ENCODE assay signal across 22 cellular contexts in genomic region chr12:119839201-119839600, GRCh38. TPM values are rescaled to one million over a fixed set of nuclear protein-coding genes. Genes with fewer than 3 reads are reported as not detected.
A peak's percentile ranks its signal among the peaks of the same experiment; 100 is the strongest.
DNase-seq lines count a peak whose midpoint lies in the region; ATAC-seq, FAIRE-seq and TF ChIP-seq lines count a peak whose summit lies in the region.
"Had no signal": no experiment of that assay in that cellular context is flagged by ENCODE, and none has a peak within 500 bp of the region (broad histone marks: within the 10 kb centered on the region; RNA-seq: fewer than 3 reads in every experiment).

No MANE protein-coding gene starts in this region.

- H2BK20ac ChIP-seq in IMR-90 (ENCODE audit: low read depth, low read length) = no peak overlapping the region

- no peak overlapping the region for H2AK5ac ChIP-seq in IMR-90 (ENCODE audit: low read depth, low read length)

- H3K27ac Mint-ChIP-seq in endodermal cell (no peak overlapping the region), HFFc6 (no peak overlapping the region)
- H3K27ac Mint-ChIP-seq: CD4-positive, alpha-beta T cell; CD8-positive, alpha-beta memory T cell had no signal

- H3K4me2 ChIP-seq in A549 = no peak overlapping the region
- H3K4me2 ChIP-seq in IMR-90 (ENCODE audit: low read depth, low read length) = no peak overlapping the region

- H3K79me1 ChIP-seq in IMR-90 (ENCODE audit: low read depth in 1 of 2, low read length in 2 of 2) = peaks cover 30 to 66% of the 10 kb centered on the region in 2 experiments

- no peak for TF ChIP-seq EP300 in A549 (IDR thresholded peaks at IDR 0.05)

- H3K9me3 ChIP-seq in A549 = peaks cover 2% of the 10 kb centered on the region; the same call in 1 of the 3 replicates
- H3K9me3 ChIP-seq in IMR-90 (ENCODE audit: control insufficient read depth, insufficient read depth, low read length) = no peaks in the 10 kb centered on the region
- no peaks in the 10 kb centered on the region for H3K9me3 ChIP-seq in endodermal cell (ENCODE audit: control insufficient read depth, low read length)
- no peaks in the 10 kb centered on the region for H3K9me3 ChIP-seq in WERI-Rb-1 (ENCODE audit: severe bottlenecking)
- H3K9me3 ChIP-seq: BE2C, HAP-1 had no signal

- FAIRE-seq in A549 (lab: Jason Lieb, UNC) = no peak
- FAIRE-seq: A204.1, GM12891, H54 had no signal

- H3K4me1 Mint-ChIP-seq in endodermal cell = peaks cover 14% of the 10 kb centered on the region
- peaks cover 22% of the 10 kb centered on the region for H3K4me1 Mint-ChIP-seq in HFFc6 (ENCODE audit: low read depth)
- H3K4me1 Mint-ChIP-seq: CD8-positive, alpha-beta memory T cell had no signal

- H3K4me3 Mint-ChIP-seq in endodermal cell (no peak overlapping the region), HFFc6 (no peak overlapping the region)
- H3K4me3 Mint-ChIP-seq: CD14-positive monocyte; CD4-positive, alpha-beta T cell; CD8-positive, alpha-beta memory T cell had no signal

- DNase-seq in A549 (ENCODE audit: low read depth in 1 of 2, low spot score in 1 of 2) (no peak), IMR-90 (no peak), endodermal cell (no peak), HFFc6 (no peak), WERI-Rb-1 (no peak), inferior parietal cortex (ENCODE audit: extremely low spot score) (no peak)
- DNase-seq: ACHN; AML-193; BE2C; Calu3; CD4-positive, alpha-beta T cell; CD8-positive, alpha-beta memory T cell; DMS53; DMS79 treated with DMSO at 0.1 percent for 48 hours; GF-D8; GOT3 had no signal

- in situ Hi-C loops in IMR-90 (cut with MboI; ENCODE audit: low sequenced_read_pairs) = no loop called here

- no peaks in the 10 kb centered on the region for H4K20me1 ChIP-seq in IMR-90 (ENCODE audit: insufficient read depth, low read length)

- no peak overlapping the region for H3K4ac ChIP-seq in IMR-90 (ENCODE audit: low read depth, low read length)

- H3K9me3 Mint-ChIP-seq in endodermal cell = no peaks in the 10 kb centered on the region
- no peaks in the 10 kb centered on the region for H3K9me3 Mint-ChIP-seq in HFFc6
- H3K9me3 Mint-ChIP-seq: CD4-positive, alpha-beta T cell had no signal

- CTCF ChIA-PET in A549 (lab: Yijun Ruan, JAX) = interaction anchor here (0.6 kb wide), 1 partner anchor 528 kb away, joined by 3 read pairs; no protein-coding TSS in a partner anchor
- CTCF ChIA-PET in IMR-90 (lab: Yijun Ruan, JAX) = no interaction called here

- intact Hi-C loops in IMR-90 (cut with micrococcal nuclease) = no loop called here

- H4K8ac ChIP-seq in IMR-90 (ENCODE audit: low read depth in 2 of 2, low read length in 2 of 2) = no peak overlapping the region

- H3K36me3 ChIP-seq in IMR-90 (ENCODE audit: control insufficient read depth, insufficient read depth, low read length) (no peaks in the 10 kb centered on the region; the same call in 1 of the 2 replicates), endodermal cell (ENCODE audit: control insufficient read depth, insufficient read depth, low read length) (peaks cover 47% of the 10 kb centered on the region), WERI-Rb-1 (peaks cover 49% of the 10 kb centered on the region)

- no peak overlapping the region for H2BK5ac ChIP-seq in IMR-90 (ENCODE audit: low read depth, low read length, poor library complexity, severe bottlenecking)

- TF ChIP-seq CTCF in A549 (IDR thresholded peaks at IDR 0.05) (no peak), IMR-90 (conservative IDR thresholded peaks at IDR 0.05; ENCODE audit: low read depth, low read length) (no peak), endodermal cell (conservative IDR thresholded peaks at IDR 0.05) (no peak), HFFc6 (IDR thresholded peaks at IDR 0.05) (no peak), WERI-Rb-1 (IDR thresholded peaks at IDR 0.05; ENCODE audit: low read depth, low read length) (no peak)

- H3K4me3 ChIP-seq in A549 = no peak overlapping the region
- H3K4me3 ChIP-seq in IMR-90 (ENCODE audit: insufficient read depth, low read depth, low read length) = no peak overlapping the region
- no peak overlapping the region for H3K4me3 ChIP-seq in endodermal cell (ENCODE audit: low read length)
- no peak overlapping the region for H3K4me3 ChIP-seq in WERI-Rb-1 (ENCODE audit: low read depth, low read length)
- H3K4me3 ChIP-seq: BLaER1 treated with 17β-estradiol and CSF1 and Interleukin-3, amounts not matched to agents 10 nM and 100 nM; HAP-1 had no signal

- H2BK15ac ChIP-seq in IMR-90 (ENCODE audit: low read depth, low read length) = no peak overlapping the region

- no peak overlapping the region for H3K27ac ChIP-seq in A549
- H3K27ac ChIP-seq in IMR-90 (ENCODE audit: insufficient read depth, low read length) = no peak overlapping the region
- H3K27ac ChIP-seq in endodermal cell (ENCODE audit: low read depth, low read length) = peak overlapping the region; percentile 36
- H3K27ac ChIP-seq in WERI-Rb-1 = no peak overlapping the region

- H3K27me3 Mint-ChIP-seq in endodermal cell (ENCODE audit: insufficient read depth) = no peaks in the 10 kb centered on the region
- no peaks in the 10 kb centered on the region for H3K27me3 Mint-ChIP-seq in HFFc6 (ENCODE audit: insufficient read depth)
- H3K27me3 Mint-ChIP-seq: CD4-positive, alpha-beta T cell; CD8-positive, alpha-beta memory T cell had no signal

- H3K27me3 ChIP-seq in IMR-90 (ENCODE audit: control insufficient read depth, insufficient read depth, low read length) = no peaks in the 10 kb centered on the region
- H3K27me3 ChIP-seq in endodermal cell (ENCODE audit: control insufficient read depth, insufficient read depth, low read length, poor library complexity, severe bottlenecking) = no peaks in the 10 kb centered on the region
- H3K27me3 ChIP-seq in WERI-Rb-1 (ENCODE audit: insufficient read depth, low read depth, severe bottlenecking) = no peaks in the 10 kb centered on the region
- H3K27me3 ChIP-seq: BE2C; BLaER1 treated with 17β-estradiol and CSF1 and Interleukin-3, amounts not matched to agents 10 nM and 100 nM had no signal

- POLR2A ChIA-PET in A549 (lab: Yijun Ruan, JAX) (no interaction called here), IMR-90 (lab: Charles Lee; ENCODE audit: unreplicated experiment) (no interaction called here)

- no peak overlapping the region for H2AK9ac ChIP-seq in IMR-90 (replicated peaks; ENCODE audit: low read depth, low read length, poor library complexity)

- H2BK120ac ChIP-seq in IMR-90 (ENCODE audit: low read depth, low read length) = no peak overlapping the region

- no peak overlapping the region for H3K56ac ChIP-seq in IMR-90 (ENCODE audit: extremely low read depth, insufficient read depth, low read length)

- ATAC-seq in A549 = no peak
- ATAC-seq in IMR-90 (ENCODE audit: low read depth) = no peak

- TF ChIP-seq RAD21 in A549 (conservative IDR thresholded peaks at IDR 0.05 in 1 of 2, IDR thresholded peaks at IDR 0.05 in 1 of 2) (no peak), IMR-90 (IDR thresholded peaks at IDR 0.05; ENCODE audit: low read length) (no peak)

- WGBS in A549 (ENCODE audit: missing lambda C conversion rate) = 93% methylated on average over 11 of the region's 11 CpGs
- 97% methylated on average over 5 of the region's 11 CpGs; no CpG with 5 or more reads in 1 of the 2 experiments for WGBS in IMR-90 (ENCODE audit: extremely low coverage in 2 of 2, insufficient read length in 1 of 2), 2 experiments
- WGBS in endodermal cell (ENCODE audit: insufficient coverage in 1 of 2, insufficient read length in 1 of 2), 2 experiments = 93 to 94% methylated on average over 9 to 11 of the region's 11 CpGs

- no peak overlapping the region for H3K18ac ChIP-seq in IMR-90 (ENCODE audit: low read depth, low read length)

- H3K23ac ChIP-seq in IMR-90 (ENCODE audit: low read depth, low read length) = no peak overlapping the region

- no peak for TF ChIP-seq POLR2A in A549 (IDR thresholded peaks at IDR 0.05; ENCODE audit: low read length)
- TF ChIP-seq POLR2A in IMR-90 (IDR thresholded peaks at IDR 0.05; ENCODE audit: low read depth, low read length) = no peak

- 0 out of 2 replicates have a peak, but pooled peaks cover 5% of the 10 kb centered on the region for H3K9me1 ChIP-seq in IMR-90 (ENCODE audit: insufficient read depth, low read length)

- dilution Hi-C loops in IMR-90 (cut with HindIII; ENCODE audit: low sequenced_read_pairs, unreplicated experiment) = no loop called here

- H2AFZ ChIP-seq in IMR-90 (replicated peaks; ENCODE audit: low read length, poor library complexity) = no peak overlapping the region

- H4K5ac ChIP-seq in IMR-90 (ENCODE audit: low read depth, low read length) = no peak overlapping the region

- H3K4me1 ChIP-seq in A549 = no peaks in the 10 kb centered on the region
- H3K4me1 ChIP-seq in IMR-90 (ENCODE audit: control insufficient read depth, insufficient read depth, low read length) = no peaks in the 10 kb centered on the region
- no peaks in the 10 kb centered on the region for H3K4me1 ChIP-seq in endodermal cell (ENCODE audit: control insufficient read depth, insufficient read depth, low read length)
- H3K4me1 ChIP-seq: BE2C had no signal

- H3K14ac ChIP-seq in IMR-90 (replicated peaks; ENCODE audit: low read depth, low read length) = no peak overlapping the region

- no peak overlapping the region for H3K9ac ChIP-seq in IMR-90 (ENCODE audit: low read depth, low read length)
- H3K9ac ChIP-seq in endodermal cell (ENCODE audit: extremely low read depth, low read length, poor library complexity, severe bottlenecking) = no peak overlapping the region
- H3K9ac ChIP-seq: BLaER1 treated with 17β-estradiol and CSF1 and Interleukin-3, amounts not matched to agents 10 nM and 100 nM had no signal

- no peak overlapping the region for H4K91ac ChIP-seq in IMR-90 (ENCODE audit: insufficient read depth, low read depth, low read length)

- BruUV-seq in IMR-90 (replicated peaks; lab: Mats Ljungman, UMichigan) = no TSS peak

- H3K36me3 Mint-ChIP-seq in endodermal cell (ENCODE audit: low read depth) (peaks cover 41% of the 10 kb centered on the region), HFFc6 (ENCODE audit: low read depth) (peaks cover 33% of the 10 kb centered on the region)

TF ChIP-seq in A549, 52 proteins besides CTCF, POLR2A, EP300 and RAD21 (continues in another document):
- no peak for TF ChIP-seq CHD4 (IDR thresholded peaks at IDR 0.05; ENCODE audit: borderline replicate concordance)

TF ChIP-seq in IMR-90, 13 proteins besides CTCF, POLR2A, EP300 and RAD21 (continues in another document):
- peak; percentile 17; the same call in 1 of the 2 replicates for TF ChIP-seq MAFK (IDR thresholded peaks at IDR 0.05; ENCODE audit: low read depth, low read length)

RNA-seq across cellular contexts. Expression of gene CIT, which starts 37.9 kb away (rescaled TPM):
- polyA plus RNA-seq in A549 (2011; rRNA removed) (23.9 and 25.4 TPM in 2 replicates), A549 (2017; fragmentation: RNase III; extraction: RNeasy Plus Mini Kit Qiagen cat#74134 plus additional on column Dnase treatment) (10.1 to 12.6 TPM (median 12.5 TPM) in 3 replicates), IMR-90 (2012; rRNA removed) (13.1 and 13.2 TPM in 2 replicates)
- 15.0 and 17.8 TPM in 2 replicates for polyA plus RNA-seq in A549 (2012; cell fraction: cytosol; rRNA removed)
- 65.9 and 71.3 TPM in 2 replicates for polyA plus RNA-seq in A549 (2012; cell fraction: nucleus; rRNA removed)
- 50.1 and 62.5 TPM in 2 replicates for polyA minus RNA-seq in A549 (2011; rRNA and poly(A)+ RNA removed)
- total RNA-seq in IMR-90 (2012; rRNA removed) (21.0 and 23.1 TPM in 2 replicates), endodermal cell (10 to 100 TPM; 57.3 to 79.1 TPM)
- polyA plus RNA-seq in IMR-90 (2012; cell fraction: cytosol; rRNA removed) = 4.5 and 5.6 TPM in 2 replicates
- polyA plus RNA-seq in IMR-90 (2012; cell fraction: nucleus; rRNA removed; ENCODE audit: low replicate concordance) = 23.8 and 35.4 TPM in 2 replicates
- polyA plus RNA-seq in endodermal cell (2013, experiment 1 of 2) = 38.3 TPM
- polyA plus RNA-seq in endodermal cell (2013, experiment 2 of 2) = 44.6 TPM
- 10 to 100 TPM; 23.1 to 55.5 (median 48.3) TPM for total RNA-seq in HFFc6 (2021; fragmentation: NEBNext Ultra II Directional; extraction: Animal tissue kit (Norgen Biotek cat#: 25700))
- polyA plus RNA-seq: CD14-positive monocyte had no signal
